In genomic region chrX:2701600-2701999, GRCh38 we compare ENCODE assay signal across 10 cellular contexts. TPM values are rescaled to one million over a fixed set of nuclear protein-coding genes. Genes with fewer than 3 reads are reported as not detected.
A peak's percentile ranks its signal among the peaks of the same experiment; 100 is the strongest.
DNase-seq lines count a peak whose midpoint lies in the region; ATAC-seq and TF ChIP-seq lines count a peak whose summit lies in the region.
"Had no signal": no experiment of that assay in that cellular context is flagged by ENCODE, and none has a peak within 500 bp of the region (broad histone marks: within the 10 kb centered on the region; RNA-seq: fewer than 3 reads in every experiment).

No MANE protein-coding gene starts in this region.

- no peak for DNase-seq in activated naive CD8-positive, alpha-beta T cell treated with anti-CD3 and anti-CD28 coated beads, Interleukin-2, amount 50 U/mL, for 24 hours
- no peak for DNase-seq in progenitor cell of endocrine pancreas (ENCODE audit: low spot score, unreplicated experiment)
- DNase-seq in GM13977 (ENCODE audit: low spot score): no peak
- no peak for DNase-seq in NCI-H146 treated with DMSO at 0.1 percent for 48 hours (lab: John Stamatoyannopoulos, UW; ENCODE audit: unreplicated experiment)
- no peak for DNase-seq in COLO829 (ENCODE audit: low spot score)
- DNase-seq: GOT3; retina; stimulated activated naive CD4-positive, alpha-beta T cell had no signal

- peaks cover 95% of the 10 kb centered on the region for H3K4me1 Mint-ChIP-seq in activated naive CD8-positive, alpha-beta T cell treated with anti-CD3 and anti-CD28 coated beads, Interleukin-2, amount 50 U/mL, for 24 hours
- peaks cover 36% of the 10 kb centered on the region for H3K4me1 Mint-ChIP-seq in progenitor cell of endocrine pancreas (ENCODE audit: low read depth)

- no peaks in the 10 kb centered on the region for H3K27me3 Mint-ChIP-seq in activated naive CD8-positive, alpha-beta T cell treated with anti-CD3 and anti-CD28 coated beads, Interleukin-2, amount 50 U/mL, for 24 hours
- H3K27me3 Mint-ChIP-seq in progenitor cell of endocrine pancreas: no peaks in the 10 kb centered on the region

- peaks cover 6% of the 10 kb centered on the region for H3K9me3 Mint-ChIP-seq in activated naive CD8-positive, alpha-beta T cell treated with anti-CD3 and anti-CD28 coated beads, Interleukin-2, amount 50 U/mL, for 24 hours
- peaks cover 7% of the 10 kb centered on the region for H3K9me3 Mint-ChIP-seq in progenitor cell of endocrine pancreas (ENCODE audit: low read depth)

- in situ Hi-C loops in GM13977 (cut with MboI; ENCODE audit: low pct_unique_long_range_greater_than_20kb, low sequenced_read_pairs, unreplicated experiment): no loop called here

- peak overlapping the region; percentile 70 for H3K27ac Mint-ChIP-seq in activated naive CD8-positive, alpha-beta T cell treated with anti-CD3 and anti-CD28 coated beads, Interleukin-2, amount 50 U/mL, for 24 hours
- peak overlapping the region; percentile 42 for H3K27ac Mint-ChIP-seq in progenitor cell of endocrine pancreas

- ATAC-seq in GM18909 (IDR thresholded peaks at IDR 0.05; ENCODE audit: poor library complexity, unreplicated experiment) (peak; percentile 30), HG03108 (IDR thresholded peaks at IDR 0.05; ENCODE audit: unreplicated experiment) (peak; percentile 33)
- ATAC-seq in activated naive CD8-positive, alpha-beta T cell treated with anti-CD3 and anti-CD28 coated beads, Interleukin-2, amount 50 U/mL, for 24 hours: no peak

- H3K36me3 Mint-ChIP-seq in activated naive CD8-positive, alpha-beta T cell treated with anti-CD3 and anti-CD28 coated beads, Interleukin-2, amount 50 U/mL, for 24 hours (ENCODE audit: low read depth): peaks cover 44% of the 10 kb centered on the region
- peaks cover 24% of the 10 kb centered on the region for H3K36me3 Mint-ChIP-seq in progenitor cell of endocrine pancreas (ENCODE audit: insufficient read depth)

- TF ChIP-seq CTCF in progenitor cell of endocrine pancreas (IDR thresholded peaks at IDR 0.05; ENCODE audit: unreplicated experiment) (no peak), GM13977 (IDR thresholded peaks at IDR 0.05; ENCODE audit: extremely low read depth, insufficient read depth, missing control alignments) (no peak)

- no peak overlapping the region for H3K4me3 Mint-ChIP-seq in activated naive CD8-positive, alpha-beta T cell treated with anti-CD3 and anti-CD28 coated beads, Interleukin-2, amount 50 U/mL, for 24 hours
- no peak overlapping the region for H3K4me3 Mint-ChIP-seq in progenitor cell of endocrine pancreas (ENCODE audit: low read depth)

RNA-seq across cellular contexts. Expression of gene CD99, which starts 10.5 kb away (rescaled TPM):
- total RNA-seq in progenitor cell of endocrine pancreas: 328 and 362 TPM in 2 replicates

RNA-seq across cellular contexts. Expression of gene XG, which starts 50.2 kb away (rescaled TPM):
- 1.2 and 2.4 TPM in 2 replicates for total RNA-seq in progenitor cell of endocrine pancreas
